10 cellular contexts compared by ENCODE assay signal in genomic region chr19:58401825-58402433, GRCh38. TPM values are rescaled to one million over a fixed set of nuclear protein-coding genes. Genes with fewer than 3 reads are reported as not detected.
DNase-seq lines count a peak whose midpoint lies in the region; ATAC-seq and TF ChIP-seq lines count a peak whose summit lies in the region.
"Had no signal": no experiment of that assay in that cellular context is flagged by ENCODE, and none has a peak within 500 bp of the region (broad histone marks: within the 10 kb centered on the region; RNA-seq: fewer than 3 reads in every experiment).

No MANE protein-coding gene starts in this region.

- peaks cover 6% of the 10 kb centered on the region; the same call in 1 of the 2 replicates for H3F3A ChIP-seq in Loucy (ENCODE audit: low read depth)

- CTCF ChIA-PET in CD4-positive, alpha-beta T cell (lab: Charles Lee): interaction anchor here (0.6 kb wide), 1 partner anchor 10 kb away, joined by 3 read pairs; no protein-coding TSS in a partner anchor

- peaks cover 16% of the 10 kb centered on the region for H3K4me1 Mint-ChIP-seq in CD4-positive, alpha-beta T cell (ENCODE audit: low read depth)
- H3K4me1 Mint-ChIP-seq in nephron progenitor cell: peaks cover 29% of the 10 kb centered on the region

- H3K9me3 ChIP-seq in CD4-positive, alpha-beta T cell (ENCODE audit: control insufficient read depth, low read length): no peaks in the 10 kb centered on the region
- no peaks in the 10 kb centered on the region for H3K9me3 ChIP-seq in Loucy (ENCODE audit: insufficient read depth, low read depth, low read length)
- no peaks in the 10 kb centered on the region for H3K9me3 ChIP-seq in ectodermal cell (ENCODE audit: control insufficient read depth, low read length)

- H3K36me3 ChIP-seq in Loucy (ENCODE audit: insufficient read depth, low read length) (no peaks in the 10 kb centered on the region), ectodermal cell (ENCODE audit: control insufficient read depth, insufficient read depth, low read length) (no peaks in the 10 kb centered on the region)

- intact Hi-C loops in CD4-positive, alpha-beta T cell (cut with DNase I, micrococcal nuclease): loop anchor here (1.0 to 5.0 kb wide), 4 partner anchors 15 to 220 kb away; partner anchors contain the start of genes RPS5 (in 2 of the 2), ZNF837 (in 2 of the 2) and ZNF274 (in 1 of the 2)

- peaks cover 17% of the 10 kb centered on the region for H3K4me1 ChIP-seq in Loucy (ENCODE audit: insufficient read depth, low read length, poor library complexity, severe bottlenecking)
- peaks cover 7% of the 10 kb centered on the region for H3K4me1 ChIP-seq in ectodermal cell (ENCODE audit: control insufficient read depth, insufficient read depth, low read length)

- peak overlapping the region; percentile 80; the same call in 1 of the 2 replicates for H2AFZ ChIP-seq in Loucy (ENCODE audit: low read length)

- DNase-seq in CD4-positive, alpha-beta T cell: no peak
- DNase-seq in nephron progenitor cell (no peak), anterior cingulate cortex (lab: John Stamatoyannopoulos, UW) (no peak), SK-N-DZ (ENCODE audit: low spot score) (no peak)
- no peak for DNase-seq in stimulated activated CD4-positive, alpha-beta T cell treated with anti-CD3 and anti-CD28 coated beads, Interleukin-4, amount 100 ng/mL, for 1 hour
- no peak for DNase-seq in activated effector memory CD4-positive, alpha-beta T cell treated with anti-CD3 and anti-CD28 coated beads, Interleukin-2, amount 50 U/mL, for 16 hours

- H3K79me2 ChIP-seq in Loucy (ENCODE audit: insufficient read depth, low read length): no peaks in the 10 kb centered on the region

- H3K4me3 ChIP-seq in Loucy (ENCODE audit: low read length, poor library complexity, severe bottlenecking) (peak overlapping the region; percentile 74), ectodermal cell (ENCODE audit: insufficient read depth, low read depth, low read length) (peak overlapping the region; percentile 82)

- H3K36me3 Mint-ChIP-seq in CD4-positive, alpha-beta T cell (ENCODE audit: low read depth): peaks cover 5% of the 10 kb centered on the region
- peaks cover 28% of the 10 kb centered on the region for H3K36me3 Mint-ChIP-seq in nephron progenitor cell (ENCODE audit: low read depth)

- H3K27ac ChIP-seq in CD4-positive, alpha-beta T cell (ENCODE audit: low read depth, low read length): peak overlapping the region; percentile 59
- H3K27ac ChIP-seq in ectodermal cell (ENCODE audit: insufficient read depth, low read depth, low read length, poor library complexity, severe bottlenecking): peak overlapping the region; percentile 50

- POLR2A ChIA-PET in CD4-positive, alpha-beta T cell (lab: Charles Lee): no interaction called here

- H4K20me1 ChIP-seq in Loucy (ENCODE audit: insufficient read depth, low read length, poor library complexity, severe bottlenecking): no peaks in the 10 kb centered on the region

- peaks cover 7% of the 10 kb centered on the region for H3K27me3 ChIP-seq in CD4-positive, alpha-beta T cell (ENCODE audit: control insufficient read depth, insufficient read depth, low read length)
- H3K27me3 ChIP-seq in Loucy (ENCODE audit: insufficient read depth, low read length, poor library complexity, severe bottlenecking) (no peaks in the 10 kb centered on the region), ectodermal cell (ENCODE audit: control insufficient read depth, insufficient read depth, low read length, poor library complexity, severe bottlenecking) (peaks cover 3% of the 10 kb centered on the region)

- H3K27me3 Mint-ChIP-seq in CD4-positive, alpha-beta T cell: peaks cover 24% of the 10 kb centered on the region
- H3K27me3 Mint-ChIP-seq in nephron progenitor cell (ENCODE audit: low read depth, poor library complexity): peaks cover 12% of the 10 kb centered on the region

- H3K4me2 ChIP-seq in Loucy (ENCODE audit: low read depth, low read length, poor library complexity, severe bottlenecking): peak overlapping the region; percentile 69

- 55 to 56% methylated on average over 22 to 23 of the region's 24 CpGs for WGBS in ectodermal cell, 2 experiments

- peak overlapping the region; percentile 52 for H3K9ac ChIP-seq in Loucy (ENCODE audit: low read depth, low read length, poor library complexity, severe bottlenecking)

- no peaks in the 10 kb centered on the region for H3K9me3 Mint-ChIP-seq in CD4-positive, alpha-beta T cell
- peaks cover 27% of the 10 kb centered on the region for H3K9me3 Mint-ChIP-seq in nephron progenitor cell

- peak overlapping the region; percentile 86 for H3K27ac Mint-ChIP-seq in CD4-positive, alpha-beta T cell
- H3K27ac Mint-ChIP-seq in nephron progenitor cell: no peak overlapping the region

- peak; percentile 15 for TF ChIP-seq CTCF in CD4-positive, alpha-beta T cell (IDR thresholded peaks at IDR 0.05)
- no peak for TF ChIP-seq CTCF in Loucy (conservative IDR thresholded peaks at IDR 0.05; ENCODE audit: low read length)
- TF ChIP-seq CTCF in nephron progenitor cell (IDR thresholded peaks at IDR 0.05): no peak

- no peaks in the 10 kb centered on the region for H3K9me2 ChIP-seq in Loucy (replicated peaks; ENCODE audit: low read depth, low read length)

- no peak for ATAC-seq in CD4-positive, alpha-beta T cell (ENCODE audit: poor library complexity)

- peak overlapping the region; percentile 34 for H3K4me3 Mint-ChIP-seq in CD4-positive, alpha-beta T cell
- H3K4me3 Mint-ChIP-seq in nephron progenitor cell: peak overlapping the region; percentile 96

RNA-seq across cellular contexts. Expression of gene RNF225, which starts 6.5 kb away (rescaled TPM):
- under 1 TPM in 1 of 2 experiments, not detected in 1; 0.55 TPM for total RNA-seq in CD4-positive, alpha-beta T cell
- polyA plus RNA-seq in ectodermal cell (2013, experiment 1 of 4): not detected
- polyA plus RNA-seq in ectodermal cell (2013, experiment 2 of 4): not detected
- polyA plus RNA-seq in ectodermal cell (2013, experiment 3 of 4): not detected
- not detected for polyA plus RNA-seq in ectodermal cell (2013, experiment 4 of 4)
- not detected in 2 replicates for polyA plus RNA-seq in SK-N-DZ (2014; cell fraction: cytosol; rRNA removed)
- polyA plus RNA-seq in SK-N-DZ (2014; cell fraction: nucleus; rRNA removed): not detected in 2 replicates
- total RNA-seq: lung microvascular endothelial cell, SK-MEL-5 had no signal

RNA-seq across cellular contexts. Expression of gene ZNF584, which starts 6.5 kb away (rescaled TPM):
- total RNA-seq in CD4-positive, alpha-beta T cell: 1 to 10 TPM; 1.7 to 1.8 TPM
- polyA plus RNA-seq in ectodermal cell (2013, experiment 1 of 4): 11.3 TPM
- 11.9 TPM for polyA plus RNA-seq in ectodermal cell (2013, experiment 2 of 4)
- polyA plus RNA-seq in ectodermal cell (2013, experiment 3 of 4): 9.1 TPM
- 9.5 TPM for polyA plus RNA-seq in ectodermal cell (2013, experiment 4 of 4)
- polyA plus RNA-seq in SK-N-DZ (2014; cell fraction: cytosol; rRNA removed): 3.6 and 7.2 TPM in 2 replicates
- polyA plus RNA-seq in SK-N-DZ (2014; cell fraction: nucleus; rRNA removed): 1.8 and 9.7 TPM in 2 replicates

RNA-seq across cellular contexts. Expression of gene RPS5, which starts 14.9 kb away (rescaled TPM):
- total RNA-seq in CD4-positive, alpha-beta T cell: 1,000 to 10,000 TPM; 1,619 to 1,646 TPM
- 1,611 TPM for polyA plus RNA-seq in ectodermal cell (2013, experiment 1 of 4)
- 1,629 TPM for polyA plus RNA-seq in ectodermal cell (2013, experiment 2 of 4)
- 1,522 TPM for polyA plus RNA-seq in ectodermal cell (2013, experiment 3 of 4)
- 1,529 TPM for polyA plus RNA-seq in ectodermal cell (2013, experiment 4 of 4)
- 2,519 and 3,162 TPM in 2 replicates for polyA plus RNA-seq in SK-N-DZ (2014; cell fraction: cytosol; rRNA removed)
- 1,307 and 1,926 TPM in 2 replicates for polyA plus RNA-seq in SK-N-DZ (2014; cell fraction: nucleus; rRNA removed)

RNA-seq across cellular contexts. Expression of gene ZNF837, which starts 21.1 kb away (rescaled TPM):
- total RNA-seq in CD4-positive, alpha-beta T cell: 1 to 10 TPM in 1 of 2 experiments, under 1 TPM in 1; 0.71 to 1.0 TPM
- 3.0 TPM for polyA plus RNA-seq in ectodermal cell (2013, experiment 1 of 4)
- polyA plus RNA-seq in ectodermal cell (2013, experiment 2 of 4): 3.1 TPM
- 4.1 TPM for polyA plus RNA-seq in ectodermal cell (2013, experiment 3 of 4)
- polyA plus RNA-seq in ectodermal cell (2013, experiment 4 of 4): 3.1 TPM
- polyA plus RNA-seq in SK-N-DZ (2014; cell fraction: cytosol; rRNA removed): 2.4 and 4.2 TPM in 2 replicates
- polyA plus RNA-seq in SK-N-DZ (2014; cell fraction: nucleus; rRNA removed): 1.7 and 5.6 TPM in 2 replicates

RNA-seq across cellular contexts. Expression of gene ZNF132, which starts 38.0 kb away (rescaled TPM):
- total RNA-seq in CD4-positive, alpha-beta T cell: 1 to 10 TPM; 1.0 to 1.4 TPM
- polyA plus RNA-seq in ectodermal cell (2013, experiment 1 of 4): 2.9 TPM
- polyA plus RNA-seq in ectodermal cell (2013, experiment 2 of 4): 3.7 TPM
- polyA plus RNA-seq in ectodermal cell (2013, experiment 3 of 4): 3.6 TPM
- 3.8 TPM for polyA plus RNA-seq in ectodermal cell (2013, experiment 4 of 4)
- 1.4 and 2.2 TPM in 2 replicates for polyA plus RNA-seq in SK-N-DZ (2014; cell fraction: cytosol; rRNA removed)
- polyA plus RNA-seq in SK-N-DZ (2014; cell fraction: nucleus; rRNA removed): 1.2 and 1.3 TPM in 2 replicates
